In the genomic region with DNA sequence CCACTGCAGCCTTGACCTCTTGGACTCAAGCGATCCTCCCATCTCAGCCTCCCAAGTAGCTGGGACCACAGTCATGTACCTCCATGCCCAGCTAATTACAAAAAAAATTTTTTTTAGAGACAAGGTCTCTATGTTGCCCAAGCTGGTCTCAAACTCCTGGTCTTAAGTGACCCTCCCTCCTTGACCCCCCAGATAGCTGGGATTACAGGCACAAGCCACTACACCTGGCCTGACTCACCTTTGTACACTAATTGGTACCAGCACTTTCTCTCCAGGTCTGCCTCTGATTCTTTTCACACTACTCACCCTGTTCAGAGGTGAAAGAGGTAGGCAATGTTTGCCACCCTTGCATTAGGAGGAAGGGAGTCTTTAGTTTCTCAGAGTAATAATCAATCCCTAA, we compare ENCODE assay signal across 7 cellular contexts. TPM values are rescaled to one million over a fixed set of nuclear protein-coding genes. Genes with fewer than 3 reads are reported as not detected.
"Had no signal": no experiment of that assay in that cellular context is flagged by ENCODE, and none has a peak within 500 bp of the region (broad histone marks: within the 10 kb centered on the region; RNA-seq: fewer than 3 reads in every experiment).

No MANE protein-coding gene starts in this region.

- H3K9me3 Mint-ChIP-seq: HFFc6 had no signal

- H3K27ac ChIP-seq: HL-60 had no signal

- DNase-seq: HFFc6, IMR-90 had no signal

- H3K4me1 Mint-ChIP-seq: GM23338 had no signal

- H3K36me3 ChIP-seq: HAP-1 had no signal

- ATAC-seq: GM23338, HCT116, K562 had no signal

- H3K4me2 ChIP-seq: GM23338 had no signal

- H3K4me3 ChIP-seq: GM23338, HAP-1, K562 had no signal

- H2AFZ ChIP-seq: GM23338 had no signal

- H3K27ac Mint-ChIP-seq: GM23338, HFFc6 had no signal

- H3K4me3 Mint-ChIP-seq: GM23338, HFFc6 had no signal

RNA-seq across cellular contexts. Expression of a gene that starts 18.7 kb away (rescaled TPM):
- total RNA-seq: HFFc6, IMR-90 had no signal
- polyA plus RNA-seq: IMR-90 had no signal
